ENCODE assay signal across 18 cellular contexts in genomic region chr7:43808410-43808809, GRCh38.
"Had no signal": no experiment of that assay in that cellular context is flagged by ENCODE, and none has a peak within 500 bp of the region (broad histone marks: within the 10 kb centered on the region; RNA-seq: fewer than 3 reads in every experiment).

No MANE protein-coding gene starts in this region.

- H3K36me3 ChIP-seq: colonic mucosa had no signal

- H3K9me3 ChIP-seq: colonic mucosa, lower lobe of right lung, thoracic aorta had no signal

- H3K27ac Mint-ChIP-seq: activated CD4-positive, alpha-beta T cell treated with anti-CD3 and anti-CD28 coated beads for 36 hours; activated naive CD4-positive, alpha-beta T cell treated with anti-CD3 and anti-CD28 coated beads, Interleukin-2, amount 10 ng/mL, durations not matched to agents 7 days and 5 days; activated T-cell treated with anti-CD3 and anti-CD28 coated beads, Interleukin-2, amount 50 U/mL, for 24 hours; mesothelial cell of epicardium; progenitor cell of endocrine pancreas; T-helper 2 cell treated with Interferon-gamma antibody and Interleukin-4, amounts not matched to agents 5 μg/mL and 100 μg/mL, for 36 hours; WTC11 had no signal

- H3K27me3 ChIP-seq: brain microvascular endothelial cell, colonic mucosa had no signal

- H3K4me3 Mint-ChIP-seq: activated CD4-positive, alpha-beta T cell treated with anti-CD3 and anti-CD28 coated beads for 36 hours; activated naive CD4-positive, alpha-beta T cell treated with anti-CD3 and anti-CD28 coated beads, Interleukin-2, amount 10 ng/mL, durations not matched to agents 7 days and 5 days; activated T-cell treated with anti-CD3 and anti-CD28 coated beads, Interleukin-2, amount 50 U/mL, for 24 hours; mesothelial cell of epicardium; T-helper 2 cell treated with Interferon-gamma antibody and Interleukin-4, amounts not matched to agents 5 μg/mL and 100 μg/mL, for 36 hours; WTC11 had no signal

- H3K4me1 Mint-ChIP-seq: activated naive CD4-positive, alpha-beta T cell treated with anti-CD3 and anti-CD28 coated beads, Interleukin-2, amount 10 ng/mL, durations not matched to agents 7 days and 5 days had no signal

- H3K9me3 Mint-ChIP-seq: activated naive CD4-positive, alpha-beta T cell treated with anti-CD3 and anti-CD28 coated beads, Interleukin-2, amount 10 ng/mL, durations not matched to agents 7 days and 5 days; activated T-cell treated with anti-CD3 and anti-CD28 coated beads, Interleukin-2, amount 50 U/mL, for 24 hours; T-helper 2 cell treated with Interferon-gamma antibody and Interleukin-4, amounts not matched to agents 5 μg/mL and 100 μg/mL, for 36 hours had no signal

- H3K4me1 ChIP-seq: colonic mucosa, lower lobe of right lung had no signal

- ATAC-seq: activated CD4-positive, alpha-beta T cell treated with anti-CD3 and anti-CD28 coated beads for 36 hours; lower lobe of right lung; WTC11 had no signal

- DNase-seq: activated CD4-positive, alpha-beta T cell treated with anti-CD3 and anti-CD28 coated beads for 36 hours; activated CD4-positive, alpha-beta T cell treated with anti-CD3 and anti-CD28 coated beads, Interleukin-2, amount 50 U/mL, for 48 hours; activated effector memory CD4-positive, alpha-beta T cell treated with Interleukin-2 at 50 U/mL for 16 hours; activated naive CD4-positive, alpha-beta T cell treated with anti-CD3 and anti-CD28 coated beads, Interleukin-2, amount 10 ng/mL, durations not matched to agents 7 days and 5 days; activated T-cell treated with anti-CD3 and anti-CD28 coated beads, Interleukin-2, amount 50 U/mL, for 24 hours; aorta; brain microvascular endothelial cell; central memory CD4-positive, alpha-beta T cell; colonic mucosa; hypothalamus; lower lobe of right lung; stimulated activated CD4-positive, alpha-beta T cell treated with anti-CD3 and anti-CD28 coated beads, Interleukin-12 subunit alpha, Interleukin-12 subunit beta, amount 100 ng/mL, for 4 hours; stimulated activated CD4-positive, alpha-beta T cell treated with anti-CD3 and anti-CD28 coated beads, Interleukin-1b, Interleukin-23, amount 100 ng/mL, for 48 hours had no signal

- H3K4me3 ChIP-seq: colonic mucosa, lower lobe of right lung, thoracic aorta had no signal

- H3K27ac ChIP-seq: brain microvascular endothelial cell, colonic mucosa, lower lobe of right lung, thoracic aorta had no signal
